ENCODE assay signal across 10 cellular contexts in the genomic region with DNA sequence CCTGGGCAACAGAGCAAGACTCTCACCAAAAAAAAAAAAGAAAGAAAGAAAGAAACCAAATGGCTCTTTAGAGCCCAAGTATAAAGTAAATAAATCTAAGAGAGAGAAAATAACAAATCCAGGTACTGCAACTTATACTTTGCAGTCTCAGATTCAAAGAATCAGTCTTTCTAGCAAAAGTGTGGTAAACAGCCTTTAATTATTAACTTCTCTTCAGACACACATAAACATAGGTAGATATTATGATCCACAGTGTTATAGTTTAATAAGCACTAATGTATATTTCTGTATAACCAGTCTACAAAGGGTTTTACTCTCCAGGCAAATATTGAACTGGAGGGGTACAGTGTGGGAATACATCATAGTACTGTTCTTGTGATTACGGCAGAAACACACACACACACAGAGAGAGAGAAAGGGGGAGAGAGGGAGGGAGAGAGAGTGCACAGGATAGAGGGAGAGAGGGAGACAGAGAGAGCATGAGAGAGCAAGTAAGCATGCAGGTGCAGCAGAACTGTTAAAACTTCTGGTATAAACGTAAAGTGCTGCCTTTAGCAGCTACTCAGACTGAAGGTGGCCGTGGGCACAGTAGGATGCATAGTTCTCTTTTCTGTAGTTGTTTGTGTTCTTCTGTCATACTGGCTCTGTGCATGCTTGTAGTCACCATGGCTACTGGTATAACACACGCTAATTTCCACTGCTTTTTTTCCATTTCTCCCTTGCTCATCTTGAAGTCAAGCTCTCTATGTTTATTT.
DNase-seq lines count a peak whose midpoint lies in the region; ATAC-seq lines count a peak whose summit lies in the region.
"Had no signal": no experiment of that assay in that cellular context is flagged by ENCODE, and none has a peak within 500 bp of the region (broad histone marks: within the 10 kb centered on the region; RNA-seq: fewer than 3 reads in every experiment).

No MANE protein-coding gene starts in this region.

- peak; percentile 14 for DNase-seq in AG20443 (ENCODE audit: low spot score)
- DNase-seq in fibroblast of peridontal ligament (ENCODE audit: extremely low read depth): peak; percentile 69
- DNase-seq in activated gamma-delta T cell (lab: John Stamatoyannopoulos, UW): no peak
- no peak for DNase-seq in NCI-H774 (lab: John Stamatoyannopoulos, UW)
- DNase-seq: NCI-H2227 treated with DMSO at 0.1 percent for 48 hours; stimulated activated naive CD4-positive, alpha-beta T cell had no signal

- ATAC-seq in GM21381 (IDR thresholded peaks at IDR 0.05; ENCODE audit: unreplicated experiment): peak; percentile 46
- ATAC-seq in HG03432 (IDR thresholded peaks at IDR 0.05; ENCODE audit: unreplicated experiment): peak; percentile 43
- ATAC-seq in GM18520 (IDR thresholded peaks at IDR 0.05; ENCODE audit: unreplicated experiment): no peak
- no peak for ATAC-seq in GM19328 (IDR thresholded peaks at IDR 0.05; ENCODE audit: unreplicated experiment)

Comparison
In these comparisons a context has a peak if more than half of its experiments do, and no peak if none do; other contexts are left out.
1. DNase-seq: peak in AG20443 (single experiment) and fibroblast of peridontal ligament (single experiment); none in activated gamma-delta T cell (single experiment) and NCI-H774 (single experiment).
2. ATAC-seq: peak in GM21381 (single experiment) and HG03432 (single experiment); none in GM18520 (single experiment) and GM19328 (single experiment).